ENCODE assay signal across 8 cellular contexts in genomic region chr3:66037986-66038369, GRCh38. TPM values are rescaled to one million over a fixed set of nuclear protein-coding genes. Genes with fewer than 3 reads are reported as not detected.
DNase-seq lines count a peak whose midpoint lies in the region; ATAC-seq, FAIRE-seq and TF ChIP-seq lines count a peak whose summit lies in the region.

No MANE protein-coding gene starts in this region.

- H3K36me3 Mint-ChIP-seq in WTC11: peaks cover 5% of the 10 kb centered on the region; the same call in 1 of the 2 replicates

- POLR2A ChIA-PET in WTC11 (lab: Charles Lee): interaction anchor here (0.6 to 3.0 kb wide), 8 partner anchors 16 to 135 kb away, joined by 3 to 18 read pairs (median 6); no protein-coding TSS in a partner anchor

- peaks cover 54% of the 10 kb centered on the region for H3K4me1 Mint-ChIP-seq in WTC11

- H3K4me3 Mint-ChIP-seq in WTC11: peak overlapping the region; percentile 98

- intact Hi-C loops in left ventricle myocardium inferior (cut with micrococcal nuclease): no loop called here

- no peaks in the 10 kb centered on the region for H3K27me3 ChIP-seq in left ventricle myocardium inferior (ENCODE audit: low read depth)

- TF ChIP-seq POLR2A in H54 (IDR thresholded peaks at IDR 0.05; ENCODE audit: low read depth, low read length): no peak

- H3K36me3 ChIP-seq in left ventricle myocardium inferior: no peaks in the 10 kb centered on the region

- peak; percentile 58 for DNase-seq in activated CD8-positive, alpha-beta memory T cell treated with anti-CD3 and anti-CD28 coated beads, Interleukin-2, amount 50 U/mL, for 48 hours
- no peak for DNase-seq in activated CD8-positive, alpha-beta memory T cell treated with anti-CD3 and anti-CD28 coated beads for 24 hours
- peak; percentile 32 for DNase-seq in WTC11 (ENCODE audit: low spot score)
- peak; percentile 25 for DNase-seq in left ventricle myocardium inferior
- DNase-seq in skeletal muscle cell (ENCODE audit: low read depth): no peak
- DNase-seq in stimulated activated CD4-positive, alpha-beta T cell treated with anti-CD3 and anti-CD28 coated beads, Interleukin-1b, Interleukin-23, amount 100 ng/mL, for 48 hours: no peak
- DNase-seq in H54 (ENCODE audit: insufficient read length, low spot score): no peak
- DNase-seq in COR-L47 (lab: John Stamatoyannopoulos, UW): no peak

- CTCF ChIA-PET in WTC11 (lab: Charles Lee): interaction anchor here (1.2 to 2.3 kb wide), 3 partner anchors 20 to 105 kb away, joined by 3 to 12 read pairs (median 5); no protein-coding TSS in a partner anchor

- peak overlapping the region; percentile 99 for H3K27ac Mint-ChIP-seq in WTC11

- H3K4me3 ChIP-seq in left ventricle myocardium inferior: peak overlapping the region; percentile 78
- peak overlapping the region; percentile 89 for H3K4me3 ChIP-seq in skeletal muscle cell (ENCODE audit: low read depth, low read length)

- TF ChIP-seq CTCF in WTC11 (IDR thresholded peaks at IDR 0.05) (no peak), left ventricle myocardium inferior (IDR thresholded peaks at IDR 0.05; ENCODE audit: borderline replicate concordance) (no peak)

- H3K27me3 Mint-ChIP-seq in WTC11 (ENCODE audit: low read depth): no peaks in the 10 kb centered on the region; the same call in 1 of the 2 replicates

- H3K27ac ChIP-seq in left ventricle myocardium inferior (replicated peaks): peak overlapping the region; percentile 89

- H3K4me1 ChIP-seq in left ventricle myocardium inferior: peaks cover 53% of the 10 kb centered on the region

- no peak for ATAC-seq in WTC11

- H3K9me3 ChIP-seq in left ventricle myocardium inferior (replicated peaks): no peaks in the 10 kb centered on the region

- FAIRE-seq in H54 (lab: Jason Lieb, UNC): no peak

- no peaks in the 10 kb centered on the region for H3K9me3 Mint-ChIP-seq in WTC11

TF ChIP-seq in WTC11, 78 proteins besides CTCF, POLR2A, EP300 and RAD21:
- TF ChIP-seq USF2 (CRISPR knock-in tag; IDR thresholded peaks at IDR 0.05) (no peak), CREB1 (CRISPR knock-in tag; IDR thresholded peaks at IDR 0.05) (no peak), CDX4 (CRISPR knock-in tag; IDR thresholded peaks at IDR 0.05; ENCODE audit: borderline replicate concordance) (no peak), MLX (CRISPR knock-in tag; IDR thresholded peaks at IDR 0.05) (no peak), ESRRA (CRISPR knock-in tag; IDR thresholded peaks at IDR 0.05; ENCODE audit: borderline replicate concordance) (no peak), CREM (CRISPR knock-in tag; IDR thresholded peaks at IDR 0.05) (no peak), HMGXB4 (CRISPR knock-in tag; IDR thresholded peaks at IDR 0.05) (peak; percentile 5; the same call in 1 of the 2 replicates), FOXP4 (CRISPR knock-in tag; IDR thresholded peaks at IDR 0.05) (no peak)
TF ChIP-seq in WTC11: peak in this region for 1.

RNA-seq across cellular contexts. Expression of gene MAGI1, which starts 0.7 kb away (rescaled TPM):
- total RNA-seq in WTC11 (2021) (53.0 to 58.2 TPM (median 54.1 TPM) in 3 replicates), left ventricle myocardium inferior (36.6 TPM)

Comparison
In these comparisons a context has a peak if more than half of its experiments do, and no peak if none do; other contexts are left out.
1. DNase-seq: peak in activated CD8-positive, alpha-beta memory T cell treated with anti-CD3 and anti-CD28 coated beads, Interleukin-2, amount 50 U/mL, for 48 hours (single experiment), WTC11 (single experiment) and left ventricle myocardium inferior (single experiment); none in activated CD8-positive, alpha-beta memory T cell treated with anti-CD3 and anti-CD28 coated beads for 24 hours (single experiment), skeletal muscle cell (single experiment), stimulated activated CD4-positive, alpha-beta T cell treated with anti-CD3 and anti-CD28 coated beads, Interleukin-1b, Interleukin-23, amount 100 ng/mL, for 48 hours (single experiment), H54 (single experiment) and COR-L47 (single experiment).